In the genomic region with DNA sequence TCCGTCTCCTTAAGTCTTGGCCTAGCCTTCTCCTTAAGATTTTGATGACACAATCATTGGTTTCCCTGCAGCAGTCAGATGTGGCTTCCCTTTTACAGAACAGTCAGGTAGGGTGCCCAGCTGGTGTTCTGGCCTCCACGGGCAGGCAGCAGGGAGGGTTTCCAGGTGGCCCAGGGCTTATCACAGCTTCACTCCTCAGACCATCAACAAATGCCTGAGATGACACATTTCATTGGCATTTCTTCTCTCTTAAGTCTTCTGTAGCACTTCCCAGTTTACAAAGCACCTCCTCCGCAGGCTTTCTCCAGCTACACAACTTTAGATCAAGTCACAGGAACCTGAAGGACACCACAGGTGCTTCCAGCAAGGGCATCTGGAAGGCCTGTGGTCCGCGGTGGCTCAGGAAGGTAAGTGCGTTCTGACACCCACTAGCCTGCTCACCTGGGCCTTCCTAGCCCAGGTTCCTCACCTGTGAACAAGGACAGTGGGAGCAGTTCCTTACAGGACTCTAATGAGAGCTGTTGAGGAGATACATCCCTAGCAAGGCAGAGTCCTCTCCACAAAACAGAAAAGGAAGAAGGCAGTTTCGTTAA, we compare ENCODE assay signal across 17 cellular contexts. TPM values are rescaled to one million over a fixed set of nuclear protein-coding genes. Genes with fewer than 3 reads are reported as not detected.
DNase-seq lines count a peak whose midpoint lies in the region; ATAC-seq and TF ChIP-seq lines count a peak whose summit lies in the region.
"Had no signal": no experiment of that assay in that cellular context is flagged by ENCODE, and none has a peak within 500 bp of the region (broad histone marks: within the 10 kb centered on the region; RNA-seq: fewer than 3 reads in every experiment).

No MANE protein-coding gene starts in this region.

- intact Hi-C loops in HCT116 (cut with micrococcal nuclease): no loop called here
- intact Hi-C loops in naive thymus-derived CD4-positive, alpha-beta T cell (cut with micrococcal nuclease): loop anchor here in 1 of 2 donors (5.0 kb wide), 1 partner anchor 36 kb away; the partner anchor contains the start of gene PTPN18

- BruUV-seq in HCT116 (replicated peaks; lab: Mats Ljungman, UMichigan): no TSS peak

- DNase-seq in A172 (ENCODE audit: low spot score) (peak; percentile 61), HCT116 (ENCODE audit: low read depth, low spot score) (no peak), SW480 (ENCODE audit: low spot score) (peak; percentile 55), iPS-NIHi7 (ENCODE audit: extremely low spot score) (peak; percentile 62), G401 (ENCODE audit: low spot score) (no peak), medulla oblongata (ENCODE audit: extremely low spot score) (no peak), DMS53 treated with DMSO at 0.1 percent for 48 hours (lab: John Stamatoyannopoulos, UW; ENCODE audit: unreplicated experiment) (no peak)
- no peak for DNase-seq in naive thymus-derived CD4-positive, alpha-beta T cell
- DNase-seq: effector memory CD8-positive, alpha-beta T cell; foreskin fibroblast; GOT3; NCI-H2029; NCI-H774; ovary; SJCRH30; stimulated activated naive CD8-positive, alpha-beta T cell treated with anti-CD3 and anti-CD28 coated beads, Interleukin-15, amount 100 ng/mL, for 72 hours had no signal

- peaks cover 14 to 27% of the 10 kb centered on the region in 2 experiments for H3K4me1 ChIP-seq in HCT116 (ENCODE audit: control insufficient read depth in 1 of 2, insufficient read depth in 2 of 2, low read length in 2 of 2)
- H3K4me1 ChIP-seq in naive thymus-derived CD4-positive, alpha-beta T cell (ENCODE audit: control insufficient read depth in 2 of 2, insufficient read depth in 2 of 2, low read length in 2 of 2): peaks cover 5 to 8% of the 10 kb centered on the region in 2 donors
- H3K4me1 ChIP-seq: SJCRH30 had no signal

- H3K27me3 Mint-ChIP-seq in naive thymus-derived CD4-positive, alpha-beta T cell: peaks cover 7 to 26% (median 14%) of the 10 kb centered on the region in 5 donors
- H3K27me3 Mint-ChIP-seq: effector memory CD8-positive, alpha-beta T cell had no signal

- H3K4me3 ChIP-seq in HCT116 (replicated peaks in 1 of 2; ENCODE audit: low read depth in 1 of 2, low read length in 2 of 2): no peak overlapping the region
- H3K4me3 ChIP-seq in naive thymus-derived CD4-positive, alpha-beta T cell (ENCODE audit: low read length): no peak overlapping the region
- H3K4me3 ChIP-seq: ovary, SJCRH30, vagina had no signal

- H3K9ac ChIP-seq in HCT116 (ENCODE audit: low read length): no peak overlapping the region

- in situ Hi-C loops in G401 (cut with HindIII; ENCODE audit: low sequenced_read_pairs): no loop called here

- H3K4me1 Mint-ChIP-seq in naive thymus-derived CD4-positive, alpha-beta T cell: peaks cover 6 to 19% (median 18%) of the 10 kb centered on the region in 7 donors

- H3K79me2 ChIP-seq in HCT116 (ENCODE audit: insufficient read depth, low read length): no peaks in the 10 kb centered on the region

- no peak for TF ChIP-seq POLR2A in HCT116 (IDR thresholded peaks at IDR 0.05; ENCODE audit: borderline replicate concordance, extremely low read depth, insufficient read depth, insufficient read length)

- no peaks in the 10 kb centered on the region for H3K27me3 ChIP-seq in HCT116 (ENCODE audit: insufficient read depth, low read length)
- no peaks in the 10 kb centered on the region for H3K27me3 ChIP-seq in naive thymus-derived CD4-positive, alpha-beta T cell (ENCODE audit: control insufficient read depth in 2 of 2, insufficient read depth in 2 of 2, low read length in 2 of 2)
- H3K27me3 ChIP-seq: ovary, SJCRH30, vagina had no signal

- H3K4me3 Mint-ChIP-seq in naive thymus-derived CD4-positive, alpha-beta T cell: peak overlapping the region in 4 of 10 donors; percentile 17 to 58 (median 20)
- H3K4me3 Mint-ChIP-seq: effector memory CD8-positive, alpha-beta T cell; stimulated activated naive CD8-positive, alpha-beta T cell treated with anti-CD3 and anti-CD28 coated beads, Interleukin-15, amount 100 ng/mL, for 72 hours had no signal

- H3K4me2 ChIP-seq in HCT116 (ENCODE audit: low read length): peak overlapping the region; percentile 57

- no peak overlapping the region for H3K27ac ChIP-seq in HCT116 (ENCODE audit: low read depth, low read length)
- no peak overlapping the region for H3K27ac ChIP-seq in naive thymus-derived CD4-positive, alpha-beta T cell (ENCODE audit: low read depth, low read length)
- H3K27ac ChIP-seq: ovary, SJCRH30, vagina had no signal

- peaks cover 0 to 5% (median 0%) of the 10 kb centered on the region in 11 donors for H3K9me3 Mint-ChIP-seq in naive thymus-derived CD4-positive, alpha-beta T cell
- H3K9me3 Mint-ChIP-seq: effector memory CD8-positive, alpha-beta T cell; stimulated activated naive CD8-positive, alpha-beta T cell treated with anti-CD3 and anti-CD28 coated beads, Interleukin-15, amount 100 ng/mL, for 72 hours had no signal

- H2AFZ ChIP-seq in HCT116 (ENCODE audit: low read depth, low read length, poor library complexity, severe bottlenecking): peak overlapping the region; percentile 61

- no peak for TF ChIP-seq RAD21 in HCT116 (IDR thresholded peaks at IDR 0.05; ENCODE audit: low read depth)

- H3K36me3 ChIP-seq in HCT116 (ENCODE audit: control insufficient read depth in 1 of 2, insufficient read depth in 2 of 2, low read length in 2 of 2): no peaks in the 10 kb centered on the region
- no peaks in the 10 kb centered on the region for H3K36me3 ChIP-seq in naive thymus-derived CD4-positive, alpha-beta T cell (ENCODE audit: control insufficient read depth in 2 of 3, insufficient read depth in 3 of 3, low read length in 3 of 3)
- H3K36me3 ChIP-seq: ovary, SJCRH30, vagina had no signal

- no peaks in the 10 kb centered on the region for H4K20me1 ChIP-seq in HCT116 (ENCODE audit: insufficient read depth)

- CTCF ChIA-PET in HCT116 (lab: Charles Lee): interaction anchor here (0.9 kb wide), 1 partner anchor 20 kb away, joined by 3 read pairs; no protein-coding TSS in a partner anchor
- CTCF ChIA-PET in naive thymus-derived CD4-positive, alpha-beta T cell (lab: Charles Lee): no interaction called here

- H3K9me2 ChIP-seq in HCT116 (ENCODE audit: insufficient read depth): no peaks in the 10 kb centered on the region

- no peak for TF ChIP-seq CTCF in HCT116 (IDR thresholded peaks at IDR 0.05 in 2 of 3, conservative IDR thresholded peaks at IDR 0.05 in 1 of 3; ENCODE audit: borderline replicate concordance in 1 of 3, insufficient read depth in 1 of 3, low read depth in 2 of 3, low read length in 2 of 3)

- H3K9me3 ChIP-seq in HCT116 (ENCODE audit: control insufficient read depth in 1 of 2, insufficient read depth in 1 of 2, low read depth in 1 of 2, low read length in 2 of 2): no peaks in the 10 kb centered on the region
- no peaks in the 10 kb centered on the region for H3K9me3 ChIP-seq in naive thymus-derived CD4-positive, alpha-beta T cell (ENCODE audit: control insufficient read depth in 2 of 3, low read length in 3 of 3)
- H3K9me3 ChIP-seq: ovary, SJCRH30, vagina had no signal

- RAD21 ChIA-PET in HCT116 (lab: Charles Lee; ENCODE audit: low non-redundant PET in 1 of 2, low total read pairs in 2 of 2, uncharacterized antibody in 2 of 2, unreplicated experiment in 2 of 2): interaction anchor here in 1 of 2 experiments (0.7 kb wide), 1 partner anchor 20 kb away, joined by 4 read pairs; no protein-coding TSS in a partner anchor

- POLR2A ChIA-PET in HCT116 (lab: Charles Lee): no interaction called here
- POLR2A ChIA-PET in naive thymus-derived CD4-positive, alpha-beta T cell (lab: Charles Lee): no interaction called here

- no peak overlapping the region for H3K27ac Mint-ChIP-seq in naive thymus-derived CD4-positive, alpha-beta T cell
- H3K27ac Mint-ChIP-seq: effector memory CD8-positive, alpha-beta T cell; stimulated activated naive CD8-positive, alpha-beta T cell treated with anti-CD3 and anti-CD28 coated beads, Interleukin-15, amount 100 ng/mL, for 72 hours had no signal

- ATAC-seq in HCT116: peak; percentile 11; the same call in 1 of the 2 replicates
- no peak for ATAC-seq in naive thymus-derived CD4-positive, alpha-beta T cell
- ATAC-seq: effector memory CD8-positive, alpha-beta T cell; stimulated activated naive CD8-positive, alpha-beta T cell treated with anti-CD3 and anti-CD28 coated beads, Interleukin-15, amount 100 ng/mL, for 72 hours had no signal

- peaks cover 0 to 10% (median 0%) of the 10 kb centered on the region in 5 donors for H3K36me3 Mint-ChIP-seq in naive thymus-derived CD4-positive, alpha-beta T cell

TF ChIP-seq in HCT116, 20 proteins besides CTCF, POLR2A, EP300 and RAD21:
- TF ChIP-seq SP1 (IDR thresholded peaks at IDR 0.05; ENCODE audit: low read depth) (no peak), FOSL1 (IDR thresholded peaks at IDR 0.05; ENCODE audit: low read depth) (peak; percentile 29; the same call in 1 of the 2 replicates), EGR1 (IDR thresholded peaks at IDR 0.05; ENCODE audit: low read depth) (no peak), SIN3A (IDR thresholded peaks at IDR 0.05; ENCODE audit: low read depth) (no peak)

RNA-seq across cellular contexts. Expression of gene PTPN18, which starts 37.6 kb away (rescaled TPM):
- 21.0 and 25.9 TPM in 2 replicates for total RNA-seq in A172 (2014; rRNA removed; shearing (Covaris generic))
- total RNA-seq in HCT116 (2021; ENCODE audit: unreplicated experiment): 52.4 TPM
- 27.1 and 27.9 TPM in 2 replicates for polyA plus RNA-seq in HCT116 (2012)
- total RNA-seq in G401 (2014; rRNA removed; shearing (Covaris generic)): 24.4 and 26.1 TPM in 2 replicates
- 100 to 1,000 TPM in 1 of 5 experiments, 10 to 100 TPM in 4; 43.3 to 112 (median 44.2) TPM for total RNA-seq in naive thymus-derived CD4-positive, alpha-beta T cell
- 10 to 100 TPM; 39.4 to 53.2 TPM for polyA plus RNA-seq in naive thymus-derived CD4-positive, alpha-beta T cell

RNA-seq across cellular contexts. Expression of gene IMP4, which starts 50.7 kb away (rescaled TPM):
- total RNA-seq in A172 (2014; rRNA removed; shearing (Covaris generic)): 139 and 142 TPM in 2 replicates
- total RNA-seq in HCT116 (2021; ENCODE audit: unreplicated experiment): 121 TPM
- 136 and 146 TPM in 2 replicates for polyA plus RNA-seq in HCT116 (2012)
- 84.2 and 100 TPM in 2 replicates for total RNA-seq in G401 (2014; rRNA removed; shearing (Covaris generic))
- 10 to 100 TPM; 69.9 to 88.5 (median 79.3) TPM for total RNA-seq in naive thymus-derived CD4-positive, alpha-beta T cell
- 10 to 100 TPM; 76.3 to 82.7 TPM for polyA plus RNA-seq in naive thymus-derived CD4-positive, alpha-beta T cell

Comparison
In these comparisons a context has a peak if more than half of its experiments do, and no peak if none do; other contexts are left out.
1. DNase-seq: peak in A172 (single experiment), SW480 (single experiment) and iPS-NIHi7 (single experiment); none in HCT116 (single experiment), G401 (single experiment), medulla oblongata (single experiment), naive thymus-derived CD4-positive, alpha-beta T cell (0 of 9) and DMS53 treated with DMSO at 0.1 percent for 48 hours (single experiment).